In the genomic region with DNA sequence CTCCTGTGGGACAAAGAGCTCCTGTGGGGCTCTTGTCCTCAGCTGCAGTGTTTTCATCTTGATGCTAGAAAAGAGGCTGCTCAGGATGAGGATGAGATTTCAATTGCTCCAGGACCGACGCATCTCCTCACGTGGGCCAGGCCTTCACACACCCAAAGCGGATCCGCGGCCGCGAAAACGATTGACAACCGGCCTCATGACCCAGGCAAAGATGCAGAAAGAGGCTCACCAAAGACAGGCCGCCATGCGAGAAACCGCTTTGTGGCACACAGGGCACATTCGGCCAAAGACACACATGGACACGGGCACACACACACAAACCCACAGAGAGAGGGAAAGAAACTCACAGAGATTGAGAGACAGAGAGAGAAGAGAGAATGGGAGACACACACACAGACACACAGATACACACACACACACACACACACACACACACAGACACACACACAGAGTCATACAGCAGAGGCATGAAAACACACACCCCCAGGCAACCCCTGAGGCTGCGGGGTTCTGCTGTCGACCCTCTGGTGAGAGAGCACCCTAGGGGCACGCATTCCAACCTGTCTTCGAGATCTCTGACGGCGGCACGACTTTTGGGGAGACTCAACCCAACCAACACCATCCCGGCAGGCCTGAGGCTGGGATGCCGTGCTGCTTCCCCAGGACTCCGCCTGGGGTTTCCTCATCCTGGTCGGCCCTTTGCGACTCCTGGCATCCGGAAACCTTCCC, we compare ENCODE assay signal across 9 cellular contexts.
A peak's percentile ranks its signal among the peaks of the same experiment; 100 is the strongest.
DNase-seq lines count a peak whose midpoint lies in the region; ATAC-seq and TF ChIP-seq lines count a peak whose summit lies in the region.
"Had no signal": no experiment of that assay in that cellular context is flagged by ENCODE, and none has a peak within 500 bp of the region (broad histone marks: within the 10 kb centered on the region; RNA-seq: fewer than 3 reads in every experiment).

No MANE protein-coding gene starts in this region.

- in situ Hi-C loops in astrocyte of the spinal cord (cut with HindIII; ENCODE audit: low sequenced_read_pairs) = no loop called here

- TF ChIP-seq EP300 in ovary (IDR thresholded peaks at IDR 0.05) = no peak

- no peak for DNase-seq in activated T-cell treated with anti-CD3 and anti-CD28 coated beads, Interleukin-2, amount 50 U/mL, for 72 hours
- DNase-seq in activated T-cell treated with anti-CD3 and anti-CD28 coated beads, Interleukin-2, amount 50 U/mL, for 48 hours = no peak
- DNase-seq in astrocyte of the spinal cord (ENCODE audit: low read depth, low spot score) (no peak), tibial artery (no peak), NCI-H446 treated with DMSO at 0.1 percent for 48 hours (lab: John Stamatoyannopoulos, UW) (no peak), ovary (no peak)
- DNase-seq: NCI-H2081 treated with DMSO at 0.1 percent for 48 hours had no signal

- H3K4me1 Mint-ChIP-seq in activated T-cell treated with anti-CD3 and anti-CD28 coated beads, Interleukin-2, amount 50 U/mL, for 72 hours (ENCODE audit: low read depth) = peaks cover 47% of the 10 kb centered on the region

- peaks cover 3 to 6% of the 10 kb centered on the region in 2 donors for H3K36me3 Mint-ChIP-seq in activated T-cell treated with anti-CD3 and anti-CD28 coated beads, Interleukin-2, amount 50 U/mL, for 72 hours (ENCODE audit: insufficient read depth in 2 of 2)

- H3K4me3 ChIP-seq in astrocyte of the spinal cord (ENCODE audit: low read depth, low read length) (peak overlapping the region; percentile 6), liver (ENCODE audit: low read depth in 1 of 3, low read length in 3 of 3) (peak overlapping the region; percentile 24 to 41 (median 37)), tibial artery (peak overlapping the region; percentile 34 to 45), ovary (no peak overlapping the region)

- TF ChIP-seq RAD21 in liver (IDR thresholded peaks at IDR 0.05) = no peak

- H3K27me3 Mint-ChIP-seq in activated T-cell treated with anti-CD3 and anti-CD28 coated beads, Interleukin-2, amount 50 U/mL, for 72 hours (ENCODE audit: low read depth) = peaks cover 91% of the 10 kb centered on the region

- TF ChIP-seq CTCF in astrocyte of the spinal cord (IDR thresholded peaks at IDR 0.05; ENCODE audit: low read depth, low read length) (no peak), liver (IDR thresholded peaks at IDR 0.05; ENCODE audit: low read depth, low read length, missing input control) (no peak), tibial artery (IDR thresholded peaks at IDR 0.05) (no peak), ovary (IDR thresholded peaks at IDR 0.05) (no peak)

- H3K9me3 Mint-ChIP-seq in activated T-cell treated with anti-CD3 and anti-CD28 coated beads, Interleukin-2, amount 50 U/mL, for 72 hours = no peaks in the 10 kb centered on the region

- intact Hi-C loops in tibial artery (cut with DNase I; ENCODE audit: low total_unique reads) = no loop called here
- intact Hi-C loops in ovary (cut with DNase I) = no loop called here

- H3K9me3 ChIP-seq in liver (ENCODE audit: control insufficient read depth in 4 of 4, low read length in 3 of 4) (no peaks in the 10 kb centered on the region), tibial artery (no peaks in the 10 kb centered on the region), ovary (no peaks in the 10 kb centered on the region)

- H3K36me3 ChIP-seq in liver (ENCODE audit: control insufficient read depth in 4 of 4, insufficient read depth in 3 of 4, low read depth in 1 of 4, low read length in 3 of 4) (no peaks in the 10 kb centered on the region), tibial artery (no peaks in the 10 kb centered on the region), ovary (no peaks in the 10 kb centered on the region)

- no peak overlapping the region for H3K27ac Mint-ChIP-seq in activated T-cell treated with anti-CD3 and anti-CD28 coated beads, Interleukin-2, amount 50 U/mL, for 72 hours

- no peak overlapping the region for H3K27ac ChIP-seq in liver (ENCODE audit: low read depth in 1 of 2, low read length in 2 of 2)
- peak overlapping the region in 1 of 2 donors; percentile 8 for H3K27ac ChIP-seq in tibial artery
- H3K27ac ChIP-seq in ovary = no peak overlapping the region

- H3K4me1 ChIP-seq in liver (ENCODE audit: control insufficient read depth in 4 of 4, insufficient read depth in 4 of 4, low read length in 3 of 4) (peaks cover 1 to 42% (median 31%) of the 10 kb centered on the region in 4 donors), tibial artery (peaks cover 0 to 56% (median 40%) of the 10 kb centered on the region in 4 donors), ovary (ENCODE audit: insufficient read depth) (peaks cover 6% of the 10 kb centered on the region)

- no peak for ATAC-seq in activated T-cell treated with anti-CD3 and anti-CD28 coated beads, Interleukin-2, amount 50 U/mL, for 72 hours (replicated peaks in 1 of 2)
- ATAC-seq in GM19023 (IDR thresholded peaks at IDR 0.05; ENCODE audit: unreplicated experiment) = no peak

- WGBS in liver = 55% methylated on average over 28 of the region's 28 CpGs
- WGBS in ovary, 3 donors = 52 to 59% (median 56%) methylated on average over 26 to 28 of the region's 28 CpGs

- TF ChIP-seq POLR2A in ovary (IDR thresholded peaks at IDR 0.05) = no peak

- no peak overlapping the region for H3K9ac ChIP-seq in liver (ENCODE audit: low read depth in 1 of 2, low read length in 2 of 2)

- H3K27me3 ChIP-seq in liver (ENCODE audit: control insufficient read depth in 4 of 4, insufficient read depth in 4 of 4, low read length in 3 of 4) (peaks cover 0 to 4% (median 1%) of the 10 kb centered on the region in 4 donors), tibial artery (no peaks in the 10 kb centered on the region), ovary (no peaks in the 10 kb centered on the region)

- H3K4me3 Mint-ChIP-seq in activated T-cell treated with anti-CD3 and anti-CD28 coated beads, Interleukin-2, amount 50 U/mL, for 72 hours = peak overlapping the region; percentile 21 to 77

TF ChIP-seq in liver, 16 proteins besides CTCF, POLR2A, EP300 and RAD21:
- no peak for TF ChIP-seq HNF4A (conservative IDR thresholded peaks at IDR 0.05)
- no peak for TF ChIP-seq FOXA2 (IDR thresholded peaks at IDR 0.05)
- TF ChIP-seq TAF1 (conservative IDR thresholded peaks at IDR 0.05) = no peak
- TF ChIP-seq, protein P1, sequence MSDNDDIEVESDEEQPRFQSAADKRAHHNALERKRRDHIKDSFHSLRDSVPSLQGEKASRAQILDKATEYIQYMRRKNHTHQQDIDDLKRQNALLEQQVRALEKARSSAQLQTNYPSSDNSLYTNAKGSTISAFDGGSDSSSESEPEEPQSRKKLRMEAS (IDR thresholded peaks at IDR 0.05) = no peak
- no peak for TF ChIP-seq RXRA (IDR thresholded peaks at IDR 0.05)
- TF ChIP-seq, protein P2, sequence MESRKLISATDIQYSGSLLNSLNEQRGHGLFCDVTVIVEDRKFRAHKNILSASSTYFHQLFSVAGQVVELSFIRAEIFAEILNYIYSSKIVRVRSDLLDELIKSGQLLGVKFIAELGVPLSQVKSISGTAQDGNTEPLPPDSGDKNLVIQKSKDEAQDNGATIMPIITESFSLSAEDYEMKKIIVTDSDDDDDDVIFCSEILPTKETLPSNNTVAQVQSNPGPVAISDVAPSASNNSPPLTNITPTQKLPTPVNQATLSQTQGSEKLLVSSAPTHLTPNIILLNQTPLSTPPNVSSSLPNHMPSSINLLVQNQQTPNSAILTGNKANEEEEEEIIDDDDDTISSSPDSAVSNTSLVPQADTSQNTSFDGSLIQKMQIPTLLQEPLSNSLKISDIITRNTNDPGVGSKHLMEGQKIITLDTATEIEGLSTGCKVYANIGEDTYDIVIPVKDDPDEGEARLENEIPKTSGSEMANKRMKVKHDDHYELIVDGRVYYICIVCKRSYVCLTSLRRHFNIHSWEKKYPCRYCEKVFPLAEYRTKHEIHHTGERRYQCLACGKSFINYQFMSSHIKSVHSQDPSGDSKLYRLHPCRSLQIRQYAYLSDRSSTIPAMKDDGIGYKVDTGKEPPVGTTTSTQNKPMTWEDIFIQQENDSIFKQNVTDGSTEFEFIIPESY (IDR thresholded peaks at IDR 0.05) = no peak
